In the genomic region with DNA sequence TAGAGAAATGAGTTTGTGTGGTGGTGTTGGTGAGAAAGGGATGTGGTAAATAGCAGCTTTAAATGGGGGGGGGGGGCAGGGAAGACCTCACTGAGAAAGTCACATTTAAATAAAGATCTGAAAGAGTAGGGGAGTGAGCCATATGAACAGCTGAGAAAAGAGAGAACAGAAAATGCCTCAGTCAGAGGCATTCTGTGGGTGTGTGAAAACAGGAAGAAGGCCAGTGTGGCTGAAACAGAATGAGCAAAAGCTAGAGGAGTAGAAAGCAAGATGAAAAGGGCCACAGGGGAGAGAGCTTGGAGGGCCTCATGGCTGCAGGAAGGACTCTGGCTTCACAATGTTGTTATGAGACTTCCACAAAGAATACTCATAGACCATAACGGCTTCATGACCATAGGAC, we compare ENCODE assay signal across 12 cellular contexts.
A peak's percentile ranks its signal among the peaks of the same experiment; 100 is the strongest.
DNase-seq lines count a peak whose midpoint lies in the region; ATAC-seq, FAIRE-seq and TF ChIP-seq lines count a peak whose summit lies in the region.
"Had no signal": no experiment of that assay in that cellular context is flagged by ENCODE, and none has a peak within 500 bp of the region (broad histone marks: within the 10 kb centered on the region; RNA-seq: fewer than 3 reads in every experiment).

No MANE protein-coding gene starts in this region.

- no peaks in the 10 kb centered on the region for H3K36me3 ChIP-seq in kidney (ENCODE audit: control insufficient read depth in 1 of 2, insufficient read depth in 2 of 2, low read length in 2 of 2)

- H3K9me3 Mint-ChIP-seq in activated T-helper 17 cell treated with anti-CD3 and anti-CD28 coated beads, Interleukin-2, amount 50 U/mL, for 72 hours, result peaks cover 12% of the 10 kb centered on the region

- no peaks in the 10 kb centered on the region for H3K27me3 Mint-ChIP-seq in activated T-helper 17 cell treated with anti-CD3 and anti-CD28 coated beads, Interleukin-2, amount 50 U/mL, for 72 hours
- H3K27me3 Mint-ChIP-seq: activated CD8-positive, alpha-beta memory T cell treated with anti-CD3 and anti-CD28 coated beads, Interleukin-2, amount 10 ng/mL, durations not matched to agents 7 days and 5 days had no signal

- intact Hi-C loops in kidney (cut with DNase I), result no loop called here

- H3K9me3 ChIP-seq in kidney (ENCODE audit: control insufficient read depth in 1 of 2, low read length in 2 of 2), result no peaks in the 10 kb centered on the region

- H3K27ac Mint-ChIP-seq in activated T-helper 17 cell treated with anti-CD3 and anti-CD28 coated beads, Interleukin-2, amount 50 U/mL, for 72 hours, result no peak overlapping the region
- H3K27ac Mint-ChIP-seq: activated CD8-positive, alpha-beta memory T cell treated with anti-CD3 and anti-CD28 coated beads, Interleukin-2, amount 10 ng/mL, durations not matched to agents 7 days and 5 days had no signal

- no peak overlapping the region for H3K4me3 ChIP-seq in foreskin fibroblast (ENCODE audit: low read depth in 1 of 2, low read length in 2 of 2)
- H3K4me3 ChIP-seq in kidney (ENCODE audit: low read length in 2 of 2), result no peak overlapping the region

- ATAC-seq in GM18520 (IDR thresholded peaks at IDR 0.05; ENCODE audit: unreplicated experiment) (peak; percentile 99), GM21526 (IDR thresholded peaks at IDR 0.05; ENCODE audit: low FRiP score, unreplicated experiment) (peak; percentile 100), HG03135 (IDR thresholded peaks at IDR 0.05; ENCODE audit: unreplicated experiment) (peak; percentile 100)
- peak; percentile 19 for ATAC-seq in activated T-helper 17 cell treated with anti-CD3 and anti-CD28 coated beads, Interleukin-2, amount 50 U/mL, for 72 hours (replicated peaks)
- ATAC-seq: activated CD8-positive, alpha-beta memory T cell treated with anti-CD3 and anti-CD28 coated beads, Interleukin-2, amount 10 ng/mL, durations not matched to agents 7 days and 5 days; foreskin keratinocyte had no signal

- FAIRE-seq in kidney (lab: Jason Lieb, UNC), result no peak

- no peak overlapping the region for H3K4me3 Mint-ChIP-seq in activated T-helper 17 cell treated with anti-CD3 and anti-CD28 coated beads, Interleukin-2, amount 50 U/mL, for 72 hours
- H3K4me3 Mint-ChIP-seq: activated CD8-positive, alpha-beta memory T cell treated with anti-CD3 and anti-CD28 coated beads, Interleukin-2, amount 10 ng/mL, durations not matched to agents 7 days and 5 days had no signal

- DNase-seq in foreskin fibroblast (no peak), NCI-H2029 treated with DMSO at 0.1 percent for 48 hours (lab: John Stamatoyannopoulos, UW) (no peak), kidney (no peak), HK-2 (ENCODE audit: unreplicated experiment) (no peak)
- DNase-seq: activated CD8-positive, alpha-beta memory T cell treated with anti-CD3 and anti-CD28 coated beads, Interleukin-2, amount 10 ng/mL, durations not matched to agents 7 days and 5 days; stimulated activated CD4-positive, alpha-beta T cell treated with anti-CD3 and anti-CD28 coated beads, Interleukin-4, amount 100 ng/mL, for 4 hours; SW 1271 had no signal

- no peaks in the 10 kb centered on the region for H3K4me1 ChIP-seq in kidney (ENCODE audit: control insufficient read depth in 1 of 2, insufficient read depth in 1 of 2, low read depth in 1 of 2, low read length in 2 of 2)
- H3K4me1 ChIP-seq: foreskin keratinocyte had no signal

- H3K27ac ChIP-seq in kidney (ENCODE audit: low read depth in 2 of 2, low read length in 2 of 2), result no peak overlapping the region
- H3K27ac ChIP-seq: foreskin keratinocyte had no signal

- H3K9ac ChIP-seq in kidney (ENCODE audit: low read length in 2 of 2), result no peak overlapping the region

- TF ChIP-seq CTCF in foreskin fibroblast (IDR thresholded peaks at IDR 0.05; ENCODE audit: low read depth, low read length), result no peak
- no peak for TF ChIP-seq CTCF in kidney (IDR thresholded peaks at IDR 0.05; ENCODE audit: borderline replicate concordance, extremely low read depth, insufficient read depth)

- H3K36me3 Mint-ChIP-seq in activated T-helper 17 cell treated with anti-CD3 and anti-CD28 coated beads, Interleukin-2, amount 50 U/mL, for 72 hours (ENCODE audit: low read depth), result no peaks in the 10 kb centered on the region
- H3K36me3 Mint-ChIP-seq: activated CD8-positive, alpha-beta memory T cell treated with anti-CD3 and anti-CD28 coated beads, Interleukin-2, amount 10 ng/mL, durations not matched to agents 7 days and 5 days had no signal

- H3K4me1 Mint-ChIP-seq in activated T-helper 17 cell treated with anti-CD3 and anti-CD28 coated beads, Interleukin-2, amount 50 U/mL, for 72 hours, result no peaks in the 10 kb centered on the region
- H3K4me1 Mint-ChIP-seq: activated CD8-positive, alpha-beta memory T cell treated with anti-CD3 and anti-CD28 coated beads, Interleukin-2, amount 10 ng/mL, durations not matched to agents 7 days and 5 days had no signal

Comparison
In these comparisons a context has a peak if more than half of its experiments do, and no peak if none do; other contexts are left out.
1. ATAC-seq: peak in every context shown above with its lines; median percentile 100 in GM21526; 100 in HG03135; 99 in GM18520; 19 in activated T-helper 17 cell treated with anti-CD3 and anti-CD28 coated beads, Interleukin-2, amount 50 U/mL, for 72 hours.